8 cellular contexts compared by ENCODE assay signal in the genomic region with DNA sequence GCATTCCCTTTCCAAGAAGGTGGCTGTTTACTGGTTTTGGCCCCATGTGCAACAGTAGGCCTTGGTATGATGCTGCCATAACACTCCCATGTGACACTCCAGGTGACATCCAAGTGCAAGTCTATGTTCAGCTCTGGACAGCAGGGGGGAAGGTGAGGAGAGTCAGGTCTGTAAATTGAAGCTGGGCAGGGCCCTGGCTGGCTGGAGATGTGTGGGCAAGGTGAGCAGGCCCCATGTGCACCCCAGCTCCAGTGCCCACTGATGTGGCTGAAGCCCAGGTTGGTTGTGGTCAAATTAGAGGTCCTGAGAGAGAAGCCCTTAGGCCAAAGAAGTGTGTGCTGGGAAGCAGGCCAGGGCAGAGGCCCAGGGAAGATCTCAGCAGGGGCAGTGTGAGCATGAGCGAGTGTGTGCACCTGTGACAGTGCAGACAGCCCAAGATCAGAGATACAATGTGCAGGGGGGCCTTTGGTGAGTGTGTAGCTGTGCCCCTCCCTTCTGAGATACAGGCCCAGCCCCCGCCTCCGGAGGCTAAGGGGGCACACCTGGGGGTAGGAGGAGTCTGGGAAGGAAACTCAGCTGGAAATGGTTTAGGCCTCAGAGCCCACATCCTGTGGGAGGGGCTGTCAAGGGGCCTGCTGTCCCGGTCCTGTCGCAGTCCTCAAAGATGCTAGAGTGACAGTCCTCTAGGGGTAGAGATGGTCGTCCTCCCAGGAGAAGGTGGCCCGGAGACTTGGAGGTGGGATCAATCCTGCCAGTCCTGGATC. TPM values are rescaled to one million over a fixed set of nuclear protein-coding genes. Genes with fewer than 3 reads are reported as not detected.
A peak's percentile ranks its signal among the peaks of the same experiment; 100 is the strongest.
DNase-seq lines count a peak whose midpoint lies in the region; ATAC-seq and TF ChIP-seq lines count a peak whose summit lies in the region.

No MANE protein-coding gene starts in this region.

- peaks cover 19% of the 10 kb centered on the region for H3K36me3 Mint-ChIP-seq in activated naive CD4-positive, alpha-beta T cell treated with anti-CD3 and anti-CD28 coated beads, Interleukin-2, amount 50 U/mL, for 24 hours

- H3K4me3 ChIP-seq in Peyer's patch, result peak overlapping the region; percentile 16 to 41 (median 20)
- H3K4me3 ChIP-seq in neutrophil (ENCODE audit: low read depth in 1 of 2, low read length in 1 of 2), result peak overlapping the region; percentile 66 to 78

- TF ChIP-seq POLR2A in Peyer's patch (IDR thresholded peaks at IDR 0.05), result no peak

- H3K27ac Mint-ChIP-seq in activated naive CD4-positive, alpha-beta T cell treated with anti-CD3 and anti-CD28 coated beads, Interleukin-2, amount 50 U/mL, for 24 hours, result peak overlapping the region; percentile 71

- H3K27ac ChIP-seq in Peyer's patch, result peak overlapping the region; percentile 66 to 93 (median 78)
- H3K27ac ChIP-seq in neutrophil, result peak overlapping the region; percentile 100

- no peaks in the 10 kb centered on the region for H3K27me3 Mint-ChIP-seq in activated naive CD4-positive, alpha-beta T cell treated with anti-CD3 and anti-CD28 coated beads, Interleukin-2, amount 50 U/mL, for 24 hours

- H3K4me3 Mint-ChIP-seq in activated naive CD4-positive, alpha-beta T cell treated with anti-CD3 and anti-CD28 coated beads, Interleukin-2, amount 50 U/mL, for 24 hours, result peak overlapping the region; percentile 82

- peak; percentile 84 for DNase-seq in GM10248 (ENCODE audit: extremely low spot score)
- peak in 2 of 3 donors; percentile 92 to 93 for DNase-seq in Peyer's patch
- DNase-seq in HT-29 (ENCODE audit: low spot score), result no peak
- DNase-seq in hypothalamus (lab: John Stamatoyannopoulos, UW), result no peak
- no peak for DNase-seq in middle frontal gyrus (ENCODE audit: extremely low spot score, low spot score)

- no peaks in the 10 kb centered on the region for H3K27me3 ChIP-seq in Peyer's patch
- H3K27me3 ChIP-seq in neutrophil, result no peaks in the 10 kb centered on the region

- H3K4me1 ChIP-seq in Peyer's patch (peaks cover 0 to 64% (median 41%) of the 10 kb centered on the region in 4 donors), neutrophil (ENCODE audit: control insufficient read depth in 1 of 2, insufficient read depth in 1 of 2, low read depth in 1 of 2, low read length in 1 of 2) (peaks cover 84 to 87% of the 10 kb centered on the region in 2 experiments)

- H3K9me3 ChIP-seq in Peyer's patch (no peaks in the 10 kb centered on the region), neutrophil (no peaks in the 10 kb centered on the region)

- POLR2A ChIA-PET in GM10248 (lab: Yijun Ruan, JAX), result interaction anchor here (0.9 kb wide), 1 partner anchor 85 kb away, joined by 3 read pairs; no protein-coding TSS in a partner anchor

- H3K36me3 ChIP-seq in Peyer's patch, result peaks cover 0 to 68% (median 0%) of the 10 kb centered on the region in 3 donors
- H3K36me3 ChIP-seq in neutrophil, result peaks cover 52% of the 10 kb centered on the region

- H3K9me3 Mint-ChIP-seq in activated naive CD4-positive, alpha-beta T cell treated with anti-CD3 and anti-CD28 coated beads, Interleukin-2, amount 50 U/mL, for 24 hours, result no peaks in the 10 kb centered on the region

- H3K4me1 Mint-ChIP-seq in activated naive CD4-positive, alpha-beta T cell treated with anti-CD3 and anti-CD28 coated beads, Interleukin-2, amount 50 U/mL, for 24 hours, result peaks cover 77% of the 10 kb centered on the region

- TF ChIP-seq CTCF in GM10248 (IDR thresholded peaks at IDR 0.05; ENCODE audit: control extremely low read depth, extremely low read depth, low read depth, missing control alignments), result no peak
- no peak for TF ChIP-seq CTCF in Peyer's patch (IDR thresholded peaks at IDR 0.05)
- no peak for TF ChIP-seq CTCF in neutrophil (IDR thresholded peaks at IDR 0.05)

- CTCF ChIA-PET in GM10248 (lab: Yijun Ruan, JAX), result interaction anchor here (0.7 to 2.3 kb wide), 7 partner anchors 11 to 91 kb away, joined by 3 to 8 read pairs (median 5); a partner anchor contains a TSS

- peak; percentile 45 for ATAC-seq in GM21737 (IDR thresholded peaks at IDR 0.05; ENCODE audit: unreplicated experiment)

RNA-seq across cellular contexts. Expression of a gene that starts 18.6 kb away (rescaled TPM):
- total RNA-seq in Peyer's patch, result 10 to 100 TPM; 20.6 to 60.2 (median 51.6) TPM
- total RNA-seq in HT-29 (2014; rRNA removed; shearing (Covaris generic)), result 121 and 124 TPM in 2 replicates

RNA-seq across cellular contexts. Expression of a gene that starts 21.3 kb away (rescaled TPM):
- total RNA-seq in Peyer's patch, result 10 to 100 TPM in 3 of 4 donors, 1 to 10 TPM in 1; 9.1 to 14.0 (median 12.3) TPM
- total RNA-seq in HT-29 (2014; rRNA removed; shearing (Covaris generic)), result 15.3 and 15.9 TPM in 2 replicates

RNA-seq across cellular contexts. Expression of a gene that starts 43.5 kb away (rescaled TPM):
- total RNA-seq in Peyer's patch, result 10 to 100 TPM; 31.4 to 44.1 (median 41.0) TPM
- 41.4 and 43.8 TPM in 2 replicates for total RNA-seq in HT-29 (2014; rRNA removed; shearing (Covaris generic))

RNA-seq across cellular contexts. Expression of a gene that starts 56.1 kb away (rescaled TPM):
- 10 to 100 TPM; 13.2 to 85.4 (median 49.3) TPM for total RNA-seq in Peyer's patch
- 157 and 160 TPM in 2 replicates for total RNA-seq in HT-29 (2014; rRNA removed; shearing (Covaris generic))

Comparison
In these comparisons a context has a peak if more than half of its experiments do, and no peak if none do; other contexts are left out.
1. DNase-seq: peak in GM10248 (single experiment) and Peyer's patch (2 of 3); none in HT-29 (single experiment), hypothalamus (0 of 51) and middle frontal gyrus (single experiment).